Comparison of ENCODE assay signal across 9 cellular contexts in the genomic region with DNA sequence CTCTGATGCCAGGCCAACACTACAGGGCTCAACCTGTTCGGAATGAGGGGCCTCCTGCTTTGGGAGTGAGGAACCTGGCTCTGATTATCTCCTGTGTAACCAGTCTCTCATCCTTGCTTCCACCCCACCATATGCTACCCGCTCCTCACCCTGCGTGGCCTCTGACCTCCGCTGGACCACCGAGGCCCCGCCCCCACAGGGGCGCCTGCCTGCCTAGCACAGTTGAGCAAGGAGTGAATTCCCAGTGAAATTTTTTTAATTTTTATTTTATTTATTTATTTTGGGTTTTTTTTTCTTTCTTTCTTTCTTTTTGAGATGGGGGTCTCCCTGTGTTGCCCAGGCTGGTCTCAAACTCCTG. TPM values are rescaled to one million over a fixed set of nuclear protein-coding genes. Genes with fewer than 3 reads are reported as not detected.
A peak's percentile ranks its signal among the peaks of the same experiment; 100 is the strongest.
DNase-seq lines count a peak whose midpoint lies in the region; ATAC-seq, FAIRE-seq and TF ChIP-seq lines count a peak whose summit lies in the region.
"Had no signal": no experiment of that assay in that cellular context is flagged by ENCODE, and none has a peak within 500 bp of the region (broad histone marks: within the 10 kb centered on the region; RNA-seq: fewer than 3 reads in every experiment).

No MANE protein-coding gene starts in this region.

- intact Hi-C loops in activated B cell treated with CpG ODN at 0.5 μM for 24 hours (cut with micrococcal nuclease), result loop anchor here (10.0 kb wide), 1 partner anchor 588 kb away; a partner anchor contains a TSS

- H3K27ac Mint-ChIP-seq in activated CD4-positive, alpha-beta T cell treated with anti-CD3 and anti-CD28 coated beads, Interleukin-2, amount 10 ng/mL, durations not matched to agents 7 days and 5 days, result peak overlapping the region; percentile 83
- peak overlapping the region; percentile 95 for H3K27ac Mint-ChIP-seq in activated B cell treated with CpG ODN at 0.5 μM for 24 hours
- peak overlapping the region; percentile 85 to 98 (median 96) for H3K27ac Mint-ChIP-seq in immature natural killer cell
- H3K27ac Mint-ChIP-seq in stimulated activated memory B cell treated with anti-CD40 and anti-IgM and Interleukin-4, amounts not matched to agents 10 μg/mL and 1 μg/mL and 100 μg/mL, for 72 hours, result peak overlapping the region; percentile 89

- H3K4me3 Mint-ChIP-seq in activated CD4-positive, alpha-beta T cell treated with anti-CD3 and anti-CD28 coated beads, Interleukin-2, amount 10 ng/mL, durations not matched to agents 7 days and 5 days, result peak overlapping the region; percentile 80
- peak overlapping the region; percentile 86 for H3K4me3 Mint-ChIP-seq in activated B cell treated with CpG ODN at 0.5 μM for 24 hours
- H3K4me3 Mint-ChIP-seq in immature natural killer cell, result peak overlapping the region; percentile 82 to 93 (median 90)
- H3K4me3 Mint-ChIP-seq in stimulated activated memory B cell treated with anti-CD40 and anti-IgM and Interleukin-4, amounts not matched to agents 10 μg/mL and 1 μg/mL and 100 μg/mL, for 72 hours, result peak overlapping the region; percentile 93

- TF ChIP-seq CTCF in activated B cell treated with CpG ODN at 0.5 μM for 24 hours (IDR thresholded peaks at IDR 0.05), result no peak

- POLR2A ChIA-PET in activated CD4-positive, alpha-beta T cell treated with anti-CD3 and anti-CD28 coated beads, Interleukin-2, amount 10 ng/mL, durations not matched to agents 7 days and 5 days (lab: Charles Lee), result no interaction called here
- POLR2A ChIA-PET in activated B cell treated with CpG ODN at 0.5 μM for 24 hours (lab: Charles Lee), result interaction anchor here (1.0 to 2.1 kb wide), 3 partner anchors 10 to 28 kb away, joined by 4 to 17 read pairs (median 9); no protein-coding TSS in a partner anchor

- CTCF ChIA-PET in activated CD4-positive, alpha-beta T cell treated with anti-CD3 and anti-CD28 coated beads, Interleukin-2, amount 10 ng/mL, durations not matched to agents 7 days and 5 days (lab: Charles Lee), result interaction anchor here (1.9 kb wide), 1 partner anchor 13 kb away, joined by 8 read pairs; no protein-coding TSS in a partner anchor
- CTCF ChIA-PET in activated B cell treated with CpG ODN at 0.5 μM for 24 hours (lab: Charles Lee), result no interaction called here

- no peaks in the 10 kb centered on the region for H3K27me3 Mint-ChIP-seq in activated CD4-positive, alpha-beta T cell treated with anti-CD3 and anti-CD28 coated beads, Interleukin-2, amount 10 ng/mL, durations not matched to agents 7 days and 5 days
- no peaks in the 10 kb centered on the region for H3K27me3 Mint-ChIP-seq in activated B cell treated with CpG ODN at 0.5 μM for 24 hours
- peaks cover 14 to 28% (median 15%) of the 10 kb centered on the region in 3 donors for H3K27me3 Mint-ChIP-seq in immature natural killer cell (ENCODE audit: low read depth in 3 of 3)
- no peaks in the 10 kb centered on the region for H3K27me3 Mint-ChIP-seq in stimulated activated memory B cell treated with anti-CD40 and anti-IgM and Interleukin-4, amounts not matched to agents 10 μg/mL and 1 μg/mL and 100 μg/mL, for 72 hours

- H3K36me3 Mint-ChIP-seq in activated CD4-positive, alpha-beta T cell treated with anti-CD3 and anti-CD28 coated beads, Interleukin-2, amount 10 ng/mL, durations not matched to agents 7 days and 5 days (ENCODE audit: low read depth), result peaks cover 15% of the 10 kb centered on the region
- H3K36me3 Mint-ChIP-seq in activated B cell treated with CpG ODN at 0.5 μM for 24 hours (ENCODE audit: low read depth) (peaks cover 11% of the 10 kb centered on the region), immature natural killer cell (no peaks in the 10 kb centered on the region)
- H3K36me3 Mint-ChIP-seq in stimulated activated memory B cell treated with anti-CD40 and anti-IgM and Interleukin-4, amounts not matched to agents 10 μg/mL and 1 μg/mL and 100 μg/mL, for 72 hours, result no peaks in the 10 kb centered on the region

- H3K9me3 Mint-ChIP-seq in activated CD4-positive, alpha-beta T cell treated with anti-CD3 and anti-CD28 coated beads, Interleukin-2, amount 10 ng/mL, durations not matched to agents 7 days and 5 days, result no peaks in the 10 kb centered on the region
- H3K9me3 Mint-ChIP-seq in activated B cell treated with CpG ODN at 0.5 μM for 24 hours (no peaks in the 10 kb centered on the region), immature natural killer cell (no peaks in the 10 kb centered on the region)
- no peaks in the 10 kb centered on the region for H3K9me3 Mint-ChIP-seq in stimulated activated memory B cell treated with anti-CD40 and anti-IgM and Interleukin-4, amounts not matched to agents 10 μg/mL and 1 μg/mL and 100 μg/mL, for 72 hours

- ATAC-seq in activated B cell treated with CpG ODN at 0.5 μM for 24 hours (ENCODE audit: low read depth) (no peak), HG03571 (IDR thresholded peaks at IDR 0.05; ENCODE audit: unreplicated experiment) (no peak)
- ATAC-seq in stimulated activated memory B cell treated with anti-CD40 and anti-IgM and Interleukin-4, amounts not matched to agents 10 μg/mL and 1 μg/mL and 100 μg/mL, for 72 hours, result no peak

- DNase-seq in activated CD4-positive, alpha-beta T cell treated with anti-CD3 and anti-CD28 coated beads, Interleukin-2, amount 10 ng/mL, durations not matched to agents 7 days and 5 days, result no peak
- DNase-seq in activated CD4-positive, alpha-beta T cell treated with anti-CD3 and anti-CD28 coated beads for 4 hours, result no peak
- DNase-seq in activated B cell treated with CpG ODN at 0.5 μM for 24 hours (no peak), immature natural killer cell (no peak), kidney glomerular epithelial cell (lab: John Stamatoyannopoulos, UW) (no peak), urothelium cell line (ENCODE audit: low spot score) (no peak)
- DNase-seq: SK-N-SH had no signal

- FAIRE-seq in urothelium cell line (lab: Jason Lieb, UNC), result no peak

- peaks cover 39% of the 10 kb centered on the region for H3K4me1 Mint-ChIP-seq in activated CD4-positive, alpha-beta T cell treated with anti-CD3 and anti-CD28 coated beads, Interleukin-2, amount 10 ng/mL, durations not matched to agents 7 days and 5 days
- peaks cover 56% of the 10 kb centered on the region for H3K4me1 Mint-ChIP-seq in activated B cell treated with CpG ODN at 0.5 μM for 24 hours
- H3K4me1 Mint-ChIP-seq in immature natural killer cell, result peaks cover 40 to 46% of the 10 kb centered on the region in 2 donors
- peaks cover 71% of the 10 kb centered on the region for H3K4me1 Mint-ChIP-seq in stimulated activated memory B cell treated with anti-CD40 and anti-IgM and Interleukin-4, amounts not matched to agents 10 μg/mL and 1 μg/mL and 100 μg/mL, for 72 hours

RNA-seq across cellular contexts. Expression of a gene that starts 1.9 kb away (rescaled TPM):
- total RNA-seq in activated CD4-positive, alpha-beta T cell treated with anti-CD3 and anti-CD28 coated beads, Interleukin-2, amount 10 ng/mL, durations not matched to agents 7 days and 5 days, result 100 to 1,000 TPM; 368 to 454 TPM
- 266 and 302 TPM in 2 replicates for total RNA-seq in activated B cell treated with CpG ODN at 0.5 μM for 24 hours
- polyA plus RNA-seq in immature natural killer cell, result 100 to 1,000 TPM in 1 of 3 donors, 10 to 100 TPM in 2; 53.4 to 111 (median 98.7) TPM

RNA-seq across cellular contexts. Expression of a gene that starts 22.3 kb away (rescaled TPM):
- under 1 TPM; 0.27 to 0.47 TPM for total RNA-seq in activated CD4-positive, alpha-beta T cell treated with anti-CD3 and anti-CD28 coated beads, Interleukin-2, amount 10 ng/mL, durations not matched to agents 7 days and 5 days
- 0.73 and 1.3 TPM in 2 replicates for total RNA-seq in activated B cell treated with CpG ODN at 0.5 μM for 24 hours
- not detected for polyA plus RNA-seq in immature natural killer cell

RNA-seq across cellular contexts. Expression of a gene that starts 26.3 kb away (rescaled TPM):
- total RNA-seq in activated CD4-positive, alpha-beta T cell treated with anti-CD3 and anti-CD28 coated beads, Interleukin-2, amount 10 ng/mL, durations not matched to agents 7 days and 5 days, result not detected
- total RNA-seq in activated B cell treated with CpG ODN at 0.5 μM for 24 hours, result 0.29 and 0.51 TPM in 2 replicates
- under 1 TPM in 1 of 3 donors, not detected in 2; 0.18 TPM for polyA plus RNA-seq in immature natural killer cell
